ENCODE assay signal across 5 cellular contexts in the genomic region with DNA sequence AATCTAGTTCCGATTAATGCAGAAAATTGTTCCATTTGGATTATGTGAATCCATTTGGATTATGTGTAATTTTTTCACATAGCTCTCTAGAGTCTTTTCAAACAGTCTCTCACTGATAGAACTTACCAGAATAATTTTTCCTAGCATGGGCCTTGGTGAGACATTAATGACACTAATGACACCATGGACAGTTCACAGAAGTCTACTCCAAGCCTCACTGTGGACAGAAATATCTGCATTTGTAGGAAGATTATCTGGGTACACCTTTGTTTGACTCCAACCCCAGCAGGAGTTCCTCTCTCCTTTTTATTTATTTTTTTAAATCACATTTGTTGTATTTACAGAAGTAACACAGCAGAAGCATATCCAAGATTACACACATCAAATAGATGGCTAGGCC.
A peak's percentile ranks its signal among the peaks of the same experiment; 100 is the strongest.
TF ChIP-seq lines count a peak whose summit lies in the region.

No MANE protein-coding gene starts in this region.

TF ChIP-seq in SK-N-SH, 30 proteins besides CTCF, POLR2A, EP300 and RAD21:
- TF ChIP-seq MXI1 (IDR thresholded peaks at IDR 0.05; ENCODE audit: low read depth, low read length): no peak
- peak; percentile 56; the same call in 1 of the 2 replicates for TF ChIP-seq REST (IDR thresholded peaks at IDR 0.05; ENCODE audit: low read depth, low read length)

TF ChIP-seq in SK-N-SH treated with all-trans-retinoic acid at 6 μM for 48 hours, 23 proteins besides CTCF, POLR2A, EP300 and RAD21:
- TF ChIP-seq OSR1 (CRISPR knock-in tag; IDR thresholded peaks at IDR 0.05) (no peak), ISL1 (CRISPR knock-in tag; IDR thresholded peaks at IDR 0.05) (no peak), RARB (CRISPR knock-in tag; IDR thresholded peaks at IDR 0.05) (no peak), CSRNP3 (CRISPR knock-in tag; IDR thresholded peaks at IDR 0.05) (no peak), CSDC2 (CRISPR knock-in tag; IDR thresholded peaks at IDR 0.05) (no peak), ZFP3 (CRISPR knock-in tag; IDR thresholded peaks at IDR 0.05) (no peak), ARNTL (CRISPR knock-in tag; IDR thresholded peaks at IDR 0.05; ENCODE audit: borderline replicate concordance, low read depth) (no peak)

TF ChIP-seq in HEK293, 187 proteins besides CTCF, POLR2A, EP300 and RAD21:
- TF ChIP-seq REST (tag by site-specific recombination; IDR thresholded peaks at IDR 0.05) (0 out of 2 replicates have a peak, but pooled peaks have one; percentile 35), OVOL3 (tag by site-specific recombination; IDR thresholded peaks at IDR 0.05) (no peak)

TF ChIP-seq in Ishikawa, 13 proteins besides CTCF, POLR2A, EP300 and RAD21:
- TF ChIP-seq REST (IDR thresholded peaks at IDR 0.05; ENCODE audit: low read depth) (peak; percentile 51; the same call in 1 of the 2 replicates), TCF12 (IDR thresholded peaks at IDR 0.05; ENCODE audit: low read depth) (no peak)
TF ChIP-seq in Ishikawa: peak in this region for 1.

TF ChIP-seq in K562, 482 proteins besides CTCF, POLR2A, EP300 and RAD21:
- no peak for TF ChIP-seq DMBX1 (CRISPR knock-in tag; IDR thresholded peaks at IDR 0.05; ENCODE audit: borderline replicate concordance)
- TF ChIP-seq TAF1 (IDR thresholded peaks at IDR 0.05; ENCODE audit: control insufficient read depth, extremely low read depth, insufficient read depth, low read length, severe bottlenecking): no peak
- TF ChIP-seq PTTG1 (tag; IDR thresholded peaks at IDR 0.05; ENCODE audit: low read depth): no peak
- no peak for TF ChIP-seq JUN (IDR thresholded peaks at IDR 0.05; ENCODE audit: borderline replicate concordance, low read depth, low read length)
- TF ChIP-seq JUN (CRISPR knock-in tag; IDR thresholded peaks at IDR 0.05; ENCODE audit: borderline replicate concordance): no peak
- no peak for TF ChIP-seq HMG20A (CRISPR knock-in tag; conservative IDR thresholded peaks at IDR 0.05)
- TF ChIP-seq HDAC8 (tag; IDR thresholded peaks at IDR 0.05): no peak
- no peak for TF ChIP-seq RBM34 (IDR thresholded peaks at IDR 0.05; ENCODE audit: borderline replicate concordance, insufficient read depth, low read length)
- TF ChIP-seq ILK (tag; IDR thresholded peaks at IDR 0.05; ENCODE audit: borderline replicate concordance, low read depth): no peak
- no peak for TF ChIP-seq MCM3 (IDR thresholded peaks at IDR 0.05)
- TF ChIP-seq CHD4 (IDR thresholded peaks at IDR 0.05; ENCODE audit: insufficient read depth, insufficient replicate concordance, low read depth, low read length, poor library complexity, severe bottlenecking): no peak
- no peak for TF ChIP-seq HMG20B (CRISPR knock-in tag; IDR thresholded peaks at IDR 0.05)
